Comparison of ENCODE assay signal across 1 cellular context in the genomic region with DNA sequence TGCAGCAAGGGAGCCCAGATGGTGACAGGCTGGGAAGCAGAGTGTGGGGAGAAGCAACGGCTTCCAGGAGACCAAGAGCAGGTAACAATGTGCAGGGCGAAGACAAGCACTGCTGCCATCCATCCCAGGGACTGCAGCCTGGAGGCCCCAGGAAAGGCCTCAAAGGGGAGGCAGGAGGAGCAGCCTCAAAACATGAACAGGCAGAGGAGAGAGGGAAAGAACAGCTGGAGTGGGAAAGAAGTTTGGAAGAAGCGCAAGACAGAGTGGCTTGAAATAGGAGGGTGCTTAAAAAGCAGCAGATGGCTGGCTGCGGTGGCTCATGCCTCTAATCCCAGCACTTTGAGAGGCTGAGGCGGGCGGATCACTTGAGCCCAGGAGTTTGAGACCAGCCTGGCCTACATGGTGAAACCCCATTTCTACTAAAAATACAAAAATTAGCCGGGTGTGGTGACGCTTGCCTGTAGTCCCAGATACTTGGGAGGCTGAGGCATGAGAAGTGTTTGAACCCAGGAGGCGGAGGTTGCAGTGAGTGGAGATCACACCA.
TF ChIP-seq lines count a peak whose summit lies in the region.

No MANE protein-coding gene starts in this region.

TF ChIP-seq in GM23338, 12 proteins besides CTCF, POLR2A, EP300 and RAD21 (continued from another document):
- TF ChIP-seq, protein P1, sequence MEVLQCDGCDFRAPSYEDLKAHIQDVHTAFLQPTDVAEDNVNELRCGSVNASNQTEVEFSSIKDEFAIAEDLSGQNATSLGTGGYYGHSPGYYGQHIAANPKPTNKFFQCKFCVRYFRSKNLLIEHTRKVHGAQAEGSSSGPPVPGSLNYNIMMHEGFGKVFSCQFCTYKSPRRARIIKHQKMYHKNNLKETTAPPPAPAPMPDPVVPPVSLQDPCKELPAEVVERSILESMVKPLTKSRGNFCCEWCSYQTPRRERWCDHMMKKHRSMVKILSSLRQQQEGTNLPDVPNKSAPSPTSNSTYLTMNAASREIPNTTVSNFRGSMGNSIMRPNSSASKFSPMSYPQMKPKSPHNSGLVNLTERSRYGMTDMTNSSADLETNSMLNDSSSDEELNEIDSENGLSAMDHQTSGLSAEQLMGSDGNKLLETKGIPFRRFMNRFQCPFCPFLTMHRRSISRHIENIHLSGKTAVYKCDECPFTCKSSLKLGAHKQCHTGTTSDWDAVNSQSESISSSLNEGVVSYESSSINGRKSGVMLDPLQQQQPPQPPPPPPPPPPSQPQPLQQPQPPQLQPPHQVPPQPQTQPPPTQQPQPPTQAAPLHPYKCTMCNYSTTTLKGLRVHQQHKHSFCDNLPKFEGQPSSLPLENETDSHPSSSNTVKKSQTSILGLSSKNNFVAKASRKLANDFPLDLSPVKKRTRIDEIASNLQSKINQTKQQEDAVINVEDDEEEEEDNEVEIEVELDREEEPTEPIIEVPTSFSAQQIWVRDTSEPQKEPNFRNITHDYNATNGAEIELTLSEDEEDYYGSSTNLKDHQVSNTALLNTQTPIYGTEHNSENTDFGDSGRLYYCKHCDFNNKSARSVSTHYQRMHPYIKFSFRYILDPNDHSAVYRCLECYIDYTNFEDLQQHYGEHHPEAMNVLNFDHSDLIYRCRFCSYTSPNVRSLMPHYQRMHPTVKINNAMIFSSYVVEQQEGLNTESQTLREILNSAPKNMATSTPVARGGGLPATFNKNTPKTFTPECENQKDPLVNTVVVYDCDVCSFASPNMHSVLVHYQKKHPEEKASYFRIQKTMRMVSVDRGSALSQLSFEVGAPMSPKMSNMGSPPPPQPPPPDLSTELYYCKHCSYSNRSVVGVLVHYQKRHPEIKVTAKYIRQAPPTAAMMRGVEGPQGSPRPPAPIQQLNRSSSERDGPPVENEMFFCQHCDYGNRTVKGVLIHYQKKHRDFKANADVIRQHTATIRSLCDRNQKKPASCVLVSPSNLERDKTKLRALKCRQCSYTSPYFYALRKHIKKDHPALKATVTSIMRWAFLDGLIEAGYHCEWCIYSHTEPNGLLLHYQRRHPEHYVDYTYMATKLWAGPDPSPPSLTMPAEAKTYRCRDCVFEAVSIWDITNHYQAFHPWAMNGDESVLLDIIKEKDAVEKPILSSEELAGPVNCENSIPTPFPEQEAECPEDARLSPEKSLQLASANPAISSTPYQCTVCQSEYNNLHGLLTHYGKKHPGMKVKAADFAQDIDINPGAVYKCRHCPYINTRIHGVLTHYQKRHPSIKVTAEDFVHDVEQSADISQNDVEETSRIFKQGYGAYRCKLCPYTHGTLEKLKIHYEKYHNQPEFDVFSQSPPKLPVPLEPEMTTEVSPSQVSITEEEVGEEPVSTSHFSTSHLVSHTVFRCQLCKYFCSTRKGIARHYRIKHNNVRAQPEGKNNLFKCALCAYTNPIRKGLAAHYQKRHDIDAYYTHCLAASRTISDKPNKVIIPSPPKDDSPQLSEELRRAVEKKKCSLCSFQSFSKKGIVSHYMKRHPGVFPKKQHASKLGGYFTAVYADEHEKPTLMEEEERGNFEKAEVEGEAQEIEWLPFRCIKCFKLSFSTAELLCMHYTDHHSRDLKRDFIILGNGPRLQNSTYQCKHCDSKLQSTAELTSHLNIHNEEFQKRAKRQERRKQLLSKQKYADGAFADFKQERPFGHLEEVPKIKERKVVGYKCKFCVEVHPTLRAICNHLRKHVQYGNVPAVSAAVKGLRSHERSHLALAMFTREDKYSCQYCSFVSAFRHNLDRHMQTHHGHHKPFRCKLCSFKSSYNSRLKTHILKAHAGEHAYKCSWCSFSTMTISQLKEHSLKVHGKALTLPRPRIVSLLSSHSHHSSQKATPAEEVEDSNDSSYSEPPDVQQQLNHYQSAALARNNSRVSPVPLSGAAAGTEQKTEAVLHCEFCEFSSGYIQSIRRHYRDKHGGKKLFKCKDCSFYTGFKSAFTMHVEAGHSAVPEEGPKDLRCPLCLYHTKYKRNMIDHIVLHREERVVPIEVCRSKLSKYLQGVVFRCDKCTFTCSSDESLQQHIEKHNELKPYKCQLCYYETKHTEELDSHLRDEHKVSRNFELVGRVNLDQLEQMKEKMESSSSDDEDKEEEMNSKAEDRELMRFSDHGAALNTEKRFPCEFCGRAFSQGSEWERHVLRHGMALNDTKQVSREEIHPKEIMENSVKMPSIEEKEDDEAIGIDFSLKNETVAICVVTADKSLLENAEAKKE (CRISPR knock-in tag; IDR thresholded peaks at IDR 0.05), result no peak
- TF ChIP-seq, protein P2, sequence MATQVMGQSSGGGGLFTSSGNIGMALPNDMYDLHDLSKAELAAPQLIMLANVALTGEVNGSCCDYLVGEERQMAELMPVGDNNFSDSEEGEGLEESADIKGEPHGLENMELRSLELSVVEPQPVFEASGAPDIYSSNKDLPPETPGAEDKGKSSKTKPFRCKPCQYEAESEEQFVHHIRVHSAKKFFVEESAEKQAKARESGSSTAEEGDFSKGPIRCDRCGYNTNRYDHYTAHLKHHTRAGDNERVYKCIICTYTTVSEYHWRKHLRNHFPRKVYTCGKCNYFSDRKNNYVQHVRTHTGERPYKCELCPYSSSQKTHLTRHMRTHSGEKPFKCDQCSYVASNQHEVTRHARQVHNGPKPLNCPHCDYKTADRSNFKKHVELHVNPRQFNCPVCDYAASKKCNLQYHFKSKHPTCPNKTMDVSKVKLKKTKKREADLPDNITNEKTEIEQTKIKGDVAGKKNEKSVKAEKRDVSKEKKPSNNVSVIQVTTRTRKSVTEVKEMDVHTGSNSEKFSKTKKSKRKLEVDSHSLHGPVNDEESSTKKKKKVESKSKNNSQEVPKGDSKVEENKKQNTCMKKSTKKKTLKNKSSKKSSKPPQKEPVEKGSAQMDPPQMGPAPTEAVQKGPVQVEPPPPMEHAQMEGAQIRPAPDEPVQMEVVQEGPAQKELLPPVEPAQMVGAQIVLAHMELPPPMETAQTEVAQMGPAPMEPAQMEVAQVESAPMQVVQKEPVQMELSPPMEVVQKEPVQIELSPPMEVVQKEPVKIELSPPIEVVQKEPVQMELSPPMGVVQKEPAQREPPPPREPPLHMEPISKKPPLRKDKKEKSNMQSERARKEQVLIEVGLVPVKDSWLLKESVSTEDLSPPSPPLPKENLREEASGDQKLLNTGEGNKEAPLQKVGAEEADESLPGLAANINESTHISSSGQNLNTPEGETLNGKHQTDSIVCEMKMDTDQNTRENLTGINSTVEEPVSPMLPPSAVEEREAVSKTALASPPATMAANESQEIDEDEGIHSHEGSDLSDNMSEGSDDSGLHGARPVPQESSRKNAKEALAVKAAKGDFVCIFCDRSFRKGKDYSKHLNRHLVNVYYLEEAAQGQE (IDR thresholded peaks at IDR 0.05; ENCODE audit: unreplicated experiment), result no peak
- TF ChIP-seq ZNF114 (CRISPR knock-in tag; IDR thresholded peaks at IDR 0.05), result no peak
- TF ChIP-seq CREB1 (CRISPR knock-in tag; IDR thresholded peaks at IDR 0.05; ENCODE audit: low read depth), result no peak
- no peak for TF ChIP-seq EZH2 (IDR thresholded peaks at IDR 0.05; ENCODE audit: low read depth, unreplicated experiment)
- TF ChIP-seq EZH2phosphoT487 (IDR thresholded peaks at IDR 0.05; ENCODE audit: unreplicated experiment), result no peak
- TF ChIP-seq, protein P3, sequence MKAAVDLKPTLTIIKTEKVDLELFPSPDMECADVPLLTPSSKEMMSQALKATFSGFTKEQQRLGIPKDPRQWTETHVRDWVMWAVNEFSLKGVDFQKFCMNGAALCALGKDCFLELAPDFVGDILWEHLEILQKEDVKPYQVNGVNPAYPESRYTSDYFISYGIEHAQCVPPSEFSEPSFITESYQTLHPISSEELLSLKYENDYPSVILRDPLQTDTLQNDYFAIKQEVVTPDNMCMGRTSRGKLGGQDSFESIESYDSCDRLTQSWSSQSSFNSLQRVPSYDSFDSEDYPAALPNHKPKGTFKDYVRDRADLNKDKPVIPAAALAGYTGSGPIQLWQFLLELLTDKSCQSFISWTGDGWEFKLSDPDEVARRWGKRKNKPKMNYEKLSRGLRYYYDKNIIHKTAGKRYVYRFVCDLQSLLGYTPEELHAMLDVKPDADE (IDR thresholded peaks at IDR 0.05), result no peak
- TF ChIP-seq JUNB (IDR thresholded peaks at IDR 0.05; ENCODE audit: unreplicated experiment), result no peak
- no peak for TF ChIP-seq STAT1 (IDR thresholded peaks at IDR 0.05; ENCODE audit: unreplicated experiment)
- TF ChIP-seq NANOG (IDR thresholded peaks at IDR 0.05; ENCODE audit: borderline replicate concordance), result no peak
- TF ChIP-seq ZNF331 (CRISPR knock-in tag; IDR thresholded peaks at IDR 0.05; ENCODE audit: low read depth), result no peak
